ENCODE assay signal across 1 cellular context in the genomic region with DNA sequence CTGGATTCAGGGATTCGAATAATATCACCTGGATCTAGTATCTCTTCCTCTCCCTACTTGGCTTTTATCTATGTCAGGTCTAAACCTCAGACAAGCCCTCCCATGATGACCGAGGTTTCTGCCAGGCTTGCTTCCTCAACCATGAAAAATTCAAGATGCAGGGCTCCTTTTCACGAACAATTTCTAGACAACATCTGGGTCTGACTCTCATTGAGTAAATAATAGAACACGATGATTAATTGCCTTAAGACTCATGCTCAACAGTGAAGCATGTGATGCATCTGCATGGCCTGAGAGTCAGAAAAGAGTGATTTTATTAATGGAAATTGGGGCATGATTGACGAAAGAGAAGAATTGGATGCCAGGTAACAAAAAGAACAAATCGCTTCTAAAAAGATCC.
TF ChIP-seq lines count a peak whose summit lies in the region.

No MANE protein-coding gene starts in this region.

TF ChIP-seq in IMR-90, 13 proteins besides CTCF, POLR2A, EP300 and RAD21 (continued from another document):
- no peak for TF ChIP-seq NFE2L2 (IDR thresholded peaks at IDR 0.05; ENCODE audit: low read depth, low read length)
